8 cellular contexts compared by ENCODE assay signal in the genomic region with DNA sequence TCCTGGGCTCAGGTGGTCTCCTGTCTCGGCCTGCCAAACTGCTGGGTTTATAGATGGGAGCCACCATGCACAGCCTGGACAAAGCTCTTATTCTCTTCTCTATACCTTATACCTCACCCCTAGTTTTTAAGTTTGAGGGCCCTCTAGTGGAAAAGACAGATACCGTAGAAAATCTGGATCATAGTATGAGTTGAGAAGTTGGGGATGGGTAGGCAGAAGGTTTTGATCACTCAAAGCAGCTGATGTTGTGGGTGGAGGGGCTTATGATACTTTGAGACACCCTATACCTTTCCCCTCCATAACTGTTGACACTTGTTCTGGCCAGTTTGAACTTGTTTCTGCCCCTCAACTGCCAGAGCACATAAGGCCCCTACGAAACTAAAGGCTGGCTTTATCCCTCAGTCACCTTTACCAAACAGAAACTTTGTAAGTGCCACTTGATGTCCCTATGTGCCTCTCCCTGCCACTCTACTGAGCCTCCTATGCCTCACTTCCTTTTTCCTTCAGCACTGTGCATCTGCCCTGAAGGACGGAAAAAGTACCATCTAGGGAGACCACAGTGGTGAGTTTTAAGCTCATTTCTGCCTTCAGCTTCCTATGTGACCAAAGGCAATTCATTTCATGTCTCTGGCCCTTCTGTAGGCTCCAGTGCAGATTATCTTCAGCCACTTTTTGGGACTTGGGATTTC. TPM values are rescaled to one million over a fixed set of nuclear protein-coding genes. Genes with fewer than 3 reads are reported as not detected.
A peak's percentile ranks its signal among the peaks of the same experiment; 100 is the strongest.
DNase-seq lines count a peak whose midpoint lies in the region; ATAC-seq and TF ChIP-seq lines count a peak whose summit lies in the region.

No MANE protein-coding gene starts in this region.

- no peaks in the 10 kb centered on the region for H3K9me3 Mint-ChIP-seq in IgD-negative memory B cell

- H3K36me3 ChIP-seq in WERI-Rb-1, result no peaks in the 10 kb centered on the region
- no peaks in the 10 kb centered on the region for H3K36me3 ChIP-seq in lung (ENCODE audit: control insufficient read depth in 2 of 2, insufficient read depth in 2 of 2, low read length in 2 of 2)

- no peaks in the 10 kb centered on the region for H3K9me3 ChIP-seq in WERI-Rb-1 (ENCODE audit: severe bottlenecking)
- no peaks in the 10 kb centered on the region for H3K9me3 ChIP-seq in lung (ENCODE audit: control insufficient read depth in 2 of 2, insufficient read depth in 1 of 2, low read length in 1 of 2)

- TF ChIP-seq CTCF in GM12873 (IDR thresholded peaks at IDR 0.05; ENCODE audit: insufficient read depth, low read depth, low read length, missing control alignments), result peak; percentile 56
- TF ChIP-seq CTCF in WERI-Rb-1 (IDR thresholded peaks at IDR 0.05; ENCODE audit: low read depth, low read length), result peak; percentile 32; the same call in 1 of the 2 replicates
- TF ChIP-seq CTCF in lung (IDR thresholded peaks at IDR 0.05; ENCODE audit: control extremely low read depth, extremely low read depth), result no peak

- ATAC-seq in lung (ENCODE audit: insufficient read depth, low FRiP score), result peak; percentile 47
- no peak for ATAC-seq in HG02973 (IDR thresholded peaks at IDR 0.05; ENCODE audit: unreplicated experiment)

- no peaks in the 10 kb centered on the region for H3K36me3 Mint-ChIP-seq in IgD-negative memory B cell

- H3K27me3 Mint-ChIP-seq in IgD-negative memory B cell, result no peaks in the 10 kb centered on the region

- intact Hi-C loops in cardiac septum (cut with DNase I), result no loop called here

- peak overlapping the region in 2 of 4 donors; percentile 13 to 63 for H3K4me3 Mint-ChIP-seq in IgD-negative memory B cell

- H3K4me1 Mint-ChIP-seq in IgD-negative memory B cell, result peaks cover 45 to 61% (median 52%) of the 10 kb centered on the region in 3 donors

- H3K4me1 ChIP-seq in lung (ENCODE audit: control insufficient read depth in 2 of 2, insufficient read depth in 2 of 2, low read length in 2 of 2), result peaks cover 23 to 43% of the 10 kb centered on the region in 2 donors

- WGBS in lung, 2 donors, result 65 to 69% methylated on average over 4 of the region's 4 CpGs

- H3K27ac Mint-ChIP-seq in IgD-negative memory B cell, result peak overlapping the region; percentile 70 to 95 (median 76)

- H3K27ac ChIP-seq in WERI-Rb-1, result no peak overlapping the region
- no peak overlapping the region for H3K27ac ChIP-seq in lung (ENCODE audit: low read depth in 1 of 2, low read length in 1 of 2)

- H3K27me3 ChIP-seq in WERI-Rb-1 (ENCODE audit: insufficient read depth, low read depth, severe bottlenecking) (no peaks in the 10 kb centered on the region), lung (ENCODE audit: control insufficient read depth, insufficient read depth) (no peaks in the 10 kb centered on the region)

- peak; percentile 21 for DNase-seq in AG20443 (ENCODE audit: low spot score)
- DNase-seq in WERI-Rb-1, result no peak
- no peak for DNase-seq in lung (ENCODE audit: low spot score)
- no peak for DNase-seq in stimulated activated CD4-positive, alpha-beta T cell treated with anti-CD3 and anti-CD28 coated beads, Interleukin-2, amount 100 ng/mL, for 48 hours
- DNase-seq in cardiac septum (ENCODE audit: low spot score), result no peak

- H3K4me3 ChIP-seq in WERI-Rb-1 (ENCODE audit: low read depth, low read length) (no peak overlapping the region), lung (no peak overlapping the region)

RNA-seq across cellular contexts. Expression of gene RALY, which starts 28.6 kb away (rescaled TPM):
- polyA plus RNA-seq in IgD-negative memory B cell, result 218 TPM
- total RNA-seq in lung, result 100 to 1,000 TPM; 135 to 143 TPM
- polyA plus RNA-seq in lung, result 100 to 1,000 TPM; 148 to 157 TPM
- total RNA-seq in cardiac septum, result 110 TPM
